ENCODE assay signal across 8 cellular contexts in genomic region chr13:62512194-62513141, GRCh38.
DNase-seq lines count a peak whose midpoint lies in the region; ATAC-seq lines count a peak whose summit lies in the region.

No MANE protein-coding gene starts in this region.

- DNase-seq in DMS153 (lab: John Stamatoyannopoulos, UW), result peak; percentile 5
- DNase-seq in DMS153 treated with DMSO at 0.1 percent for 48 hours (lab: John Stamatoyannopoulos, UW; ENCODE audit: unreplicated experiment), result no peak
- DNase-seq in NCI-H748 treated with DMSO at 0.1 percent for 48 hours (lab: John Stamatoyannopoulos, UW), result peak; percentile 28
- DNase-seq in cerebellar cortex (ENCODE audit: low spot score), result peak; percentile 18
- peak; percentile 50 for DNase-seq in midbrain (lab: John Stamatoyannopoulos, UW)
- no peak for DNase-seq in T1000 (lab: John Stamatoyannopoulos, UW)

- peak; percentile 92 for ATAC-seq in GM19395 (IDR thresholded peaks at IDR 0.05; ENCODE audit: unreplicated experiment)
- ATAC-seq in HG03139 (IDR thresholded peaks at IDR 0.05; ENCODE audit: unreplicated experiment), result peak; percentile 91

Comparison
In these comparisons a context has a peak if more than half of its experiments do, and no peak if none do; other contexts are left out.
1. DNase-seq: peak in DMS153 (single experiment), NCI-H748 treated with DMSO at 0.1 percent for 48 hours (single experiment), cerebellar cortex (single experiment) and midbrain (single experiment); none in DMS153 treated with DMSO at 0.1 percent for 48 hours (single experiment) and T1000 (single experiment).